In genomic region chr18:28365406-28365805, GRCh38 we compare ENCODE assay signal across 9 cellular contexts.
DNase-seq lines count a peak whose midpoint lies in the region; ATAC-seq, FAIRE-seq and TF ChIP-seq lines count a peak whose summit lies in the region.
"Had no signal": no experiment of that assay in that cellular context is flagged by ENCODE, and none has a peak within 500 bp of the region (broad histone marks: within the 10 kb centered on the region; RNA-seq: fewer than 3 reads in every experiment).

No MANE protein-coding gene starts in this region.

- H2AFZ ChIP-seq in osteoblast (ENCODE audit: low read length), result no peak overlapping the region

- H3K4me2 ChIP-seq in osteoblast (ENCODE audit: insufficient read depth, low read length), result no peak overlapping the region

- no peaks in the 10 kb centered on the region for H3K9me3 ChIP-seq in osteoblast (ENCODE audit: low read depth, low read length)

- no peaks in the 10 kb centered on the region for H4K20me1 ChIP-seq in osteoblast (ENCODE audit: insufficient read depth, low read length)

- no peak for ATAC-seq in natural killer cell

- no peak overlapping the region for H3K27ac Mint-ChIP-seq in natural killer cell
- H3K27ac Mint-ChIP-seq: CD14-positive monocyte had no signal

- peak; percentile 3 for DNase-seq in H54 (ENCODE audit: insufficient read length, low spot score)
- DNase-seq in NCI-H345 (lab: John Stamatoyannopoulos, UW), result peak; percentile 50
- peak; percentile 44 to 74 for DNase-seq in cardiac fibroblast (ENCODE audit: low read depth in 2 of 2)
- DNase-seq in osteoblast (ENCODE audit: insufficient read length, low spot score, missing footprints), result peak; percentile 3
- DNase-seq in natural killer cell, result no peak
- DNase-seq in NK-92 treated with Interleukin-12 subunit alpha and Interleukin-12 subunit beta, amount 100 ng/mL, for 24 hours (lab: John Stamatoyannopoulos, UW), result no peak
- no peak for DNase-seq in NCI-H82 (lab: John Stamatoyannopoulos, UW)
- no peak for DNase-seq in NCI-H1436 treated with DMSO at 0.1 percent for 48 hours (lab: John Stamatoyannopoulos, UW)

- no peaks in the 10 kb centered on the region for H3K36me3 Mint-ChIP-seq in natural killer cell
- H3K36me3 Mint-ChIP-seq: CD14-positive monocyte had no signal

- H3K27ac ChIP-seq in osteoblast (ENCODE audit: low read depth, low read length), result no peak overlapping the region

- no peaks in the 10 kb centered on the region for H3K4me1 ChIP-seq in osteoblast (ENCODE audit: insufficient read depth, low read length)

- H3K4me3 Mint-ChIP-seq in natural killer cell, result no peak overlapping the region
- H3K4me3 Mint-ChIP-seq: CD14-positive monocyte had no signal

- H3K79me2 ChIP-seq in osteoblast (ENCODE audit: insufficient read depth, low read length), result no peaks in the 10 kb centered on the region

- intact Hi-C loops in natural killer cell (cut with micrococcal nuclease), result no loop called here

- H3K4me3 ChIP-seq in cardiac fibroblast (replicated peaks in 1 of 2; ENCODE audit: low read depth in 2 of 2, low read length in 2 of 2) (no peak overlapping the region), osteoblast (ENCODE audit: insufficient read depth, low read length) (no peak overlapping the region)

- TF ChIP-seq CTCF in cardiac fibroblast (IDR thresholded peaks at IDR 0.05; ENCODE audit: low read depth, low read length) (no peak), osteoblast (IDR thresholded peaks at IDR 0.05; ENCODE audit: extremely low read depth, low read depth, low read length) (no peak), natural killer cell (IDR thresholded peaks at IDR 0.05) (no peak)

- no peak for FAIRE-seq in H54 (lab: Jason Lieb, UNC)

- no peaks in the 10 kb centered on the region for H3K36me3 ChIP-seq in osteoblast (ENCODE audit: insufficient read depth, low read length)

- no peaks in the 10 kb centered on the region for H3K27me3 Mint-ChIP-seq in natural killer cell (ENCODE audit: low read depth in 2 of 2)

- H3K27me3 ChIP-seq in osteoblast (ENCODE audit: insufficient read depth, low read length), result no peaks in the 10 kb centered on the region

- no peaks in the 10 kb centered on the region for H3K4me1 Mint-ChIP-seq in natural killer cell
- H3K4me1 Mint-ChIP-seq: CD14-positive monocyte had no signal

- H3K9me3 Mint-ChIP-seq in natural killer cell, result peaks cover 0 to 4% of the 10 kb centered on the region in 2 donors

- TF ChIP-seq POLR2A in H54 (IDR thresholded peaks at IDR 0.05; ENCODE audit: low read depth, low read length), result no peak

Comparison
In these comparisons a context has a peak if more than half of its experiments do, and no peak if none do; other contexts are left out.
1. DNase-seq: peak in H54 (single experiment), NCI-H345 (single experiment), cardiac fibroblast (2 of 2) and osteoblast (single experiment); none in natural killer cell (single experiment), NK-92 treated with Interleukin-12 subunit alpha and Interleukin-12 subunit beta, amount 100 ng/mL, for 24 hours (single experiment), NCI-H82 (single experiment) and NCI-H1436 treated with DMSO at 0.1 percent for 48 hours (single experiment).